Comparison of ENCODE assay signal across 21 cellular contexts in the genomic region with DNA sequence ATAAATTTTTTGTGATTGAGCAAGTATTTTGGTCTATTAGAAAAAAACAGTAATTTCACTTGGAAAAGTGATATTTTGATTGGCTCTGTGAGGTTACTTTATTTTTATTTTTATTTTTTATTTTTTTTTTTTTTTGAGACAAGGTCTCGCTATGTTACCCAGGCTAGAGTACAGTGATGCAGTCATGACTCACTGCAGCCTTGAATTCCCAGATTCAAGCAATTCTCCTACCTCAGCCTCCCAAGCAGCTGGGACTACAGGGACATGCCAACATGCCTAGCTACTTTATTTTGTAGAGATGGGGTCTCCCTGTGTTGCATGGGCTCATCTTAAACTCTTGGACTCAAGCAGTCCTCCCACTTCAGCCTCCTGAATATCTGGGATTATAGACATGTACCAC.
DNase-seq lines count a peak whose midpoint lies in the region; ATAC-seq and TF ChIP-seq lines count a peak whose summit lies in the region.
"Had no signal": no experiment of that assay in that cellular context is flagged by ENCODE, and none has a peak within 500 bp of the region (broad histone marks: within the 10 kb centered on the region; RNA-seq: fewer than 3 reads in every experiment).

No MANE protein-coding gene starts in this region.

- TF ChIP-seq POLR2A in breast epithelium (IDR thresholded peaks at IDR 0.05), result no peak

- POLR2A ChIA-PET in MCF 10A (lab: Yijun Ruan, JAX), result no interaction called here

- H3K4me3 Mint-ChIP-seq in MCF 10A (ENCODE audit: unreplicated experiment), result no peak overlapping the region
- H3K4me3 Mint-ChIP-seq: activated naive CD4-positive, alpha-beta T cell treated with anti-CD3 and anti-CD28 coated beads, Interleukin-2, amount 50 U/mL, for 24 hours; neural progenitor cell had no signal

- no peaks in the 10 kb centered on the region for H3K36me3 ChIP-seq in breast epithelium
- no peaks in the 10 kb centered on the region for H3K36me3 ChIP-seq in aorta (ENCODE audit: control insufficient read depth in 1 of 2, insufficient read depth in 2 of 2, low read length in 1 of 2)
- H3K36me3 ChIP-seq: cardiac muscle cell, esophagus squamous epithelium, neural progenitor cell had no signal

- no peak for TF ChIP-seq CTCF in MCF 10A (IDR thresholded peaks at IDR 0.05; ENCODE audit: unreplicated experiment)
- TF ChIP-seq CTCF in breast epithelium (IDR thresholded peaks at IDR 0.05), result no peak
- TF ChIP-seq CTCF in astrocyte of the spinal cord (IDR thresholded peaks at IDR 0.05; ENCODE audit: low read depth, low read length), result no peak
- no peak for TF ChIP-seq CTCF in foreskin keratinocyte (conservative IDR thresholded peaks at IDR 0.05)

- no peak overlapping the region for H3K4me3 ChIP-seq in breast epithelium
- H3K4me3 ChIP-seq in astrocyte of the spinal cord (ENCODE audit: low read depth, low read length), result no peak overlapping the region
- no peak overlapping the region for H3K4me3 ChIP-seq in aorta (ENCODE audit: low read length in 2 of 2)
- H3K4me3 ChIP-seq: BLaER1, cardiac muscle cell, esophagus squamous epithelium, neural progenitor cell, psoas muscle had no signal

- ATAC-seq in foreskin keratinocyte (peak; percentile 85), aorta (ENCODE audit: low FRiP score) (peak; percentile 80), HG03135 (IDR thresholded peaks at IDR 0.05; ENCODE audit: unreplicated experiment) (no peak)
- ATAC-seq: left colon, psoas muscle, Right ventricle myocardium inferior had no signal

- no peak overlapping the region for H3K27ac ChIP-seq in breast epithelium
- no peak overlapping the region for H3K27ac ChIP-seq in foreskin keratinocyte
- no peak overlapping the region for H3K27ac ChIP-seq in aorta (ENCODE audit: low read depth in 1 of 2, low read length in 2 of 2)
- H3K27ac ChIP-seq: 22Rv1, BLaER1, cardiac muscle cell, esophagus squamous epithelium, neural progenitor cell, psoas muscle had no signal

- H3K4me1 Mint-ChIP-seq in MCF 10A (ENCODE audit: insufficient read depth, unreplicated experiment), result peaks cover 8% of the 10 kb centered on the region

- H3K9me3 ChIP-seq in breast epithelium (peaks cover 5 to 6% of the 10 kb centered on the region in 2 donors), aorta (ENCODE audit: control insufficient read depth, low read length) (no peaks in the 10 kb centered on the region)
- H3K9me3 ChIP-seq: esophagus squamous epithelium, psoas muscle had no signal

- H3K27me3 ChIP-seq in breast epithelium (no peaks in the 10 kb centered on the region), foreskin keratinocyte (no peaks in the 10 kb centered on the region), aorta (ENCODE audit: control insufficient read depth in 1 of 2, insufficient read depth in 2 of 2, low read length in 1 of 2) (no peaks in the 10 kb centered on the region)
- H3K27me3 ChIP-seq: BLaER1, cardiac muscle cell, esophagus squamous epithelium, neural progenitor cell had no signal

- CTCF ChIA-PET in MCF 10A (lab: Yijun Ruan, JAX), result interaction anchor here (0.6 to 1.6 kb wide), 5 partner anchors 8 to 1818 kb away, joined by 3 to 7 read pairs (median 4); no protein-coding TSS in a partner anchor

- no peaks in the 10 kb centered on the region for H3K27me3 Mint-ChIP-seq in MCF 10A (ENCODE audit: insufficient read depth, unreplicated experiment)
- H3K27me3 Mint-ChIP-seq: activated naive CD4-positive, alpha-beta T cell treated with anti-CD3 and anti-CD28 coated beads, Interleukin-2, amount 50 U/mL, for 24 hours had no signal

- no TSS peak for BruUV-seq in MCF 10A (replicated peaks; lab: Mats Ljungman, UMichigan)

- H3K36me3 Mint-ChIP-seq in MCF 10A (ENCODE audit: insufficient read depth, unreplicated experiment), result no peaks in the 10 kb centered on the region

- in situ Hi-C loops in astrocyte of the spinal cord (cut with HindIII; ENCODE audit: low sequenced_read_pairs), result no loop called here

- peak; percentile 61 for DNase-seq in MCF 10A (ENCODE audit: unreplicated experiment)
- DNase-seq in breast epithelium (ENCODE audit: low spot score in 2 of 2), result no peak
- peak; percentile 54 for DNase-seq in astrocyte of the spinal cord (ENCODE audit: low read depth, low spot score)
- DNase-seq in foreskin keratinocyte, result peak in 1 of 2 donors; percentile 55
- DNase-seq in aorta, result no peak
- no peak for DNase-seq in hepatic stellate cell (ENCODE audit: low spot score)
- no peak for DNase-seq in activated effector memory CD4-positive, alpha-beta T cell treated with Interleukin-2 at 50 U/mL for 16 hours
- DNase-seq: activated CD4-positive, alpha-beta T cell treated with anti-CD3 and anti-CD28 coated beads, Interleukin-2, amount 50 U/mL, for 48 hours; activated T-cell treated with anti-CD3 and anti-CD28 coated beads for 4 hours; esophagus squamous epithelium; left colon; NCI-H1930; psoas muscle; T-helper 1 cell had no signal

- H3K9me3 Mint-ChIP-seq in MCF 10A (ENCODE audit: unreplicated experiment), result no peaks in the 10 kb centered on the region

- H3K27ac Mint-ChIP-seq in MCF 10A (ENCODE audit: low read depth, unreplicated experiment), result no peak overlapping the region

- 11 to 27% methylated on average over 1 of the region's 1 CpG for whole genome bisulfite sequencing in aorta, 2 donors

- H3K4me1 ChIP-seq in breast epithelium (no peaks in the 10 kb centered on the region), foreskin keratinocyte (peaks cover 5% of the 10 kb centered on the region), aorta (ENCODE audit: control insufficient read depth in 1 of 2, insufficient read depth in 2 of 2, low read length in 2 of 2) (peaks cover 0 to 7% of the 10 kb centered on the region in 2 donors)
- H3K4me1 ChIP-seq: neural progenitor cell had no signal

- intact Hi-C loops in MCF 10A (cut with micrococcal nuclease), result no loop called here
- intact Hi-C loops in breast epithelium (cut with DNase I; ENCODE audit: low total_unique reads), result no loop called here
- intact Hi-C loops in aorta (cut with DNase I), result loop anchor here in 1 of 2 donors (5.0 kb wide), 2 partner anchors 56 to 71 kb away; no protein-coding TSS in a partner anchor

Comparison
In these comparisons a context has a peak if more than half of its experiments do, and no peak if none do; other contexts are left out.
1. DNase-seq: peak in MCF 10A (single experiment) and astrocyte of the spinal cord (single experiment); none in breast epithelium (0 of 2), aorta (0 of 2), hepatic stellate cell (single experiment) and activated effector memory CD4-positive, alpha-beta T cell treated with Interleukin-2 at 50 U/mL for 16 hours (single experiment).